Comparison of ENCODE assay signal across 8 cellular contexts in genomic region chr15:58770857-58771620, GRCh38. TPM values are rescaled to one million over a fixed set of nuclear protein-coding genes. Genes with fewer than 3 reads are reported as not detected.
A peak's percentile ranks its signal among the peaks of the same experiment; 100 is the strongest.
DNase-seq lines count a peak whose midpoint lies in the region; ATAC-seq and TF ChIP-seq lines count a peak whose summit lies in the region.

MINDY2 (plus strand) TSS chr15:58771302; CDS start chr15:58771396, 94 bp downstream.

- peaks cover 37% of the 10 kb centered on the region for H3K4me1 ChIP-seq in PC-9 (replicated peaks; ENCODE audit: insufficient read depth)

- CTCF ChIA-PET in PC-9 (lab: Charles Lee): interaction anchor here (0.6 to 1.1 kb wide), 5 partner anchors 16 to 1986 kb away, joined by 3 to 15 read pairs (median 4); no protein-coding TSS in a partner anchor

- H3K36me3 ChIP-seq in PC-9 (ENCODE audit: low read depth): no peaks in the 10 kb centered on the region

- H3K79me2 ChIP-seq in PC-9 (ENCODE audit: low read depth): peaks cover 48% of the 10 kb centered on the region

- DNase-seq in DMS53 treated with DMSO at 0.1 percent for 48 hours (lab: John Stamatoyannopoulos, UW; ENCODE audit: unreplicated experiment): peak; percentile 92
- peak; percentile 97 for DNase-seq in Jurkat, Clone E6-1 (ENCODE audit: low read depth, low spot score)
- peak; percentile 92 to 97 for DNase-seq in PC-9
- DNase-seq in activated T-cell treated with anti-CD3 and anti-CD28 coated beads, Interleukin-2, amount 50 U/mL, for 1 hour: peak; percentile 93
- DNase-seq in epithelial cell of proximal tubule (ENCODE audit: low read depth): peak; percentile 72
- DNase-seq in mucosa of gallbladder (ENCODE audit: low spot score): peak; percentile 99
- peak; percentile 73 to 88 for DNase-seq in stimulated activated CD8-positive, alpha-beta memory T cell treated with anti-CD3 and anti-CD28 coated beads, Interleukin-4, amount 100 ng/mL, for 4 hours (ENCODE audit: low read depth in 2 of 2, low spot score in 1 of 2)

- no peaks in the 10 kb centered on the region for H4K20me1 ChIP-seq in PC-9 (ENCODE audit: insufficient read depth)

- TF ChIP-seq CTCF in PC-9 (conservative IDR thresholded peaks at IDR 0.05) (no peak; the same call in 1 of the 2 replicates), epithelial cell of proximal tubule (conservative IDR thresholded peaks at IDR 0.05; ENCODE audit: low read depth, low read length) (peak; percentile 8)

- H3K9me2 ChIP-seq in PC-9 (ENCODE audit: insufficient read depth): no peaks in the 10 kb centered on the region

- peak within 1 kb of the TSS; percentile 90 for H3K4me2 ChIP-seq in PC-9

- peak within 1 kb of the TSS; percentile 83 for H3K4me3 ChIP-seq in Jurkat, Clone E6-1 (ENCODE audit: low read length)
- H3K4me3 ChIP-seq in PC-9 (peak within 1 kb of the TSS; percentile 80), epithelial cell of proximal tubule (ENCODE audit: low read depth, low read length) (peak within 1 kb of the TSS; percentile 85)

- H2AFZ ChIP-seq in PC-9: peak within 1 kb of the TSS; percentile 83

- peaks cover 10% of the 10 kb centered on the region for H3F3A ChIP-seq in PC-9 (ENCODE audit: insufficient read depth, low read depth)

- H3K27me3 ChIP-seq in PC-9 (ENCODE audit: insufficient read depth, low read depth): no peaks in the 10 kb centered on the region

- POLR2A ChIA-PET in PC-9 (lab: Charles Lee; ENCODE audit: unreplicated experiment): interaction anchor here (0.5 to 1.8 kb wide), 20 partner anchors 10 to 922 kb away, joined by 3 to 33 read pairs (median 6); partner anchors contain the start of gene ADAM10

- BruUV-seq in PC-9 (replicated peaks; lab: Mats Ljungman, UMichigan): no TSS peak

- H3K27ac ChIP-seq in PC-9: peak within 1 kb of the TSS; percentile 87

- ATAC-seq in GM21619 (IDR thresholded peaks at IDR 0.05; ENCODE audit: unreplicated experiment): peak; percentile 89

- intact Hi-C loops in PC-9 (cut with micrococcal nuclease; ENCODE audit: unreplicated experiment): loop anchor here (1.0 to 10.0 kb wide), 8 partner anchors 21 to 544 kb away; no protein-coding TSS in a partner anchor

- no peaks in the 10 kb centered on the region for H3K9me3 ChIP-seq in PC-9 (ENCODE audit: insufficient read depth, low read depth)

RNA-seq across cellular contexts. Expression of gene MINDY2, which starts in this region (rescaled TPM):
- 3.9 TPM for polyA plus RNA-seq in Jurkat, Clone E6-1 (2012; ENCODE audit: insufficient read depth, insufficient read length)
- total RNA-seq in PC-9 (2021): 18.4 and 22.8 TPM in 2 replicates
- total RNA-seq in epithelial cell of proximal tubule: 10.1 and 20.9 TPM in 2 replicates
- total RNA-seq in mucosa of gallbladder: 23.7 TPM

Comparison
In these comparisons a context has a peak if more than half of its experiments do, and no peak if none do; other contexts are left out.
1. Peak in every context shown above with its lines: DNase-seq, ATAC-seq, H3K4me3 ChIP-seq and H3K27ac ChIP-seq.